8 cellular contexts compared by ENCODE assay signal in genomic region chr17:44556114-44556853, GRCh38. TPM values are rescaled to one million over a fixed set of nuclear protein-coding genes. Genes with fewer than 3 reads are reported as not detected.
DNase-seq lines count a peak whose midpoint lies in the region; ATAC-seq and TF ChIP-seq lines count a peak whose summit lies in the region.

No MANE protein-coding gene starts in this region.

- H3K79me2 ChIP-seq in HCT116 (ENCODE audit: insufficient read depth, low read length) (no peaks in the 10 kb centered on the region), OCI-LY3 (ENCODE audit: low read length) (peaks cover 11% of the 10 kb centered on the region), mammary epithelial cell (ENCODE audit: insufficient read depth, low read length) (no peaks in the 10 kb centered on the region)

- peaks cover 3% of the 10 kb centered on the region for H3K27me3 ChIP-seq in CD8-positive, alpha-beta T cell (ENCODE audit: insufficient read depth, low read length)
- H3K27me3 ChIP-seq in HCT116 (ENCODE audit: insufficient read depth, low read length) (no peaks in the 10 kb centered on the region), OCI-LY3 (ENCODE audit: low read depth, low read length) (no peaks in the 10 kb centered on the region), mammary epithelial cell (ENCODE audit: insufficient read depth, low read length) (no peaks in the 10 kb centered on the region), skeletal muscle satellite cell (ENCODE audit: control insufficient read depth, insufficient read depth, low read length) (no peaks in the 10 kb centered on the region)

- intact Hi-C loops in CD8-positive, alpha-beta T cell (cut with DNase I, micrococcal nuclease), result no loop called here
- intact Hi-C loops in HCT116 (cut with micrococcal nuclease), result no loop called here
- intact Hi-C loops in mammary epithelial cell (cut with micrococcal nuclease), result loop anchor here (2.0 kb wide), 1 partner anchor 21 kb away; no protein-coding TSS in a partner anchor

- H4K20me1 ChIP-seq in HCT116 (ENCODE audit: insufficient read depth) (no peaks in the 10 kb centered on the region), OCI-LY3 (ENCODE audit: insufficient read depth, low read length) (no peaks in the 10 kb centered on the region), mammary epithelial cell (ENCODE audit: insufficient read depth, low read length) (no peaks in the 10 kb centered on the region)

- CTCF ChIA-PET in CD8-positive, alpha-beta T cell (lab: Charles Lee), result interaction anchor here (0.8 to 1.1 kb wide), 2 partner anchors 13 to 22 kb away, joined by 3 read pairs; no protein-coding TSS in a partner anchor
- CTCF ChIA-PET in HCT116 (lab: Charles Lee) (interaction anchor here (0.6 to 1.2 kb wide), 5 partner anchors 10 to 469 kb away, joined by 3 to 5 read pairs (median 3); no protein-coding TSS in a partner anchor), mammary epithelial cell (lab: Charles Lee; ENCODE audit: low non-redundant PET) (interaction anchor here (0.7 kb wide), 2 partner anchors 15 to 37 kb away, joined by 3 to 4 read pairs; no protein-coding TSS in a partner anchor)

- dilution Hi-C loops in mammary epithelial cell (cut with HindIII; ENCODE audit: low sequenced_read_pairs), result no loop called here

- H3K9me3 ChIP-seq in CD8-positive, alpha-beta T cell (ENCODE audit: low read length), result no peaks in the 10 kb centered on the region
- H3K9me3 ChIP-seq in HCT116 (ENCODE audit: control insufficient read depth in 1 of 2, insufficient read depth in 1 of 2, low read depth in 1 of 2, low read length in 2 of 2) (no peaks in the 10 kb centered on the region), OCI-LY3 (ENCODE audit: insufficient read depth, low read length) (no peaks in the 10 kb centered on the region), mammary epithelial cell (replicated peaks; ENCODE audit: insufficient read depth, low read length) (no peaks in the 10 kb centered on the region), skeletal muscle satellite cell (replicated peaks; ENCODE audit: low read length) (no peaks in the 10 kb centered on the region)

- H3K4me1 Mint-ChIP-seq in CD8-positive, alpha-beta T cell (ENCODE audit: low read depth), result peaks cover 25% of the 10 kb centered on the region
- peaks cover 16 to 35% of the 10 kb centered on the region in 2 donors for H3K4me1 Mint-ChIP-seq in immature natural killer cell

- peak overlapping the region; percentile 59 for H3K4me3 ChIP-seq in CD8-positive, alpha-beta T cell (ENCODE audit: low read depth, low read length)
- H3K4me3 ChIP-seq in HCT116 (replicated peaks in 1 of 2; ENCODE audit: low read depth in 1 of 2, low read length in 2 of 2) (peak overlapping the region; percentile 68 to 71), OCI-LY3 (ENCODE audit: low read length) (peak overlapping the region; percentile 86), mammary epithelial cell (replicated peaks in 1 of 3; ENCODE audit: insufficient read depth in 1 of 3, low read depth in 2 of 3, low read length in 3 of 3) (peak overlapping the region; percentile 62 to 99 (median 67)), skeletal muscle satellite cell (ENCODE audit: low read length) (peak overlapping the region; percentile 77)

- peaks cover 52% of the 10 kb centered on the region for H3K27me3 Mint-ChIP-seq in CD8-positive, alpha-beta T cell (ENCODE audit: low read depth)
- peaks cover 5 to 28% (median 9%) of the 10 kb centered on the region in 3 donors for H3K27me3 Mint-ChIP-seq in immature natural killer cell (ENCODE audit: low read depth in 3 of 3)

- WGBS in mammary epithelial cell (ENCODE audit: low coverage, missing lambda C conversion rate), result 3% methylated on average over 24 of the region's 28 CpGs

- peak overlapping the region; percentile 89 for H3K4me3 Mint-ChIP-seq in CD8-positive, alpha-beta T cell
- peak overlapping the region; percentile 87 to 96 (median 94) for H3K4me3 Mint-ChIP-seq in immature natural killer cell

- H3K9me3 Mint-ChIP-seq in CD8-positive, alpha-beta T cell, result no peaks in the 10 kb centered on the region
- H3K9me3 Mint-ChIP-seq in immature natural killer cell, result no peaks in the 10 kb centered on the region

- H3K4me1 ChIP-seq in CD8-positive, alpha-beta T cell (ENCODE audit: insufficient read depth, low read length), result peaks cover 11% of the 10 kb centered on the region
- H3K4me1 ChIP-seq in HCT116 (ENCODE audit: control insufficient read depth in 1 of 2, insufficient read depth in 2 of 2, low read length in 2 of 2), result peaks cover 3 to 14% of the 10 kb centered on the region in 2 experiments; a peak in 3 of 4 replicates
- peaks cover 8% of the 10 kb centered on the region for H3K4me1 ChIP-seq in OCI-LY3 (ENCODE audit: low read length)
- peaks cover 14% of the 10 kb centered on the region for H3K4me1 ChIP-seq in mammary epithelial cell (ENCODE audit: insufficient read depth, low read length)
- H3K4me1 ChIP-seq in skeletal muscle satellite cell (ENCODE audit: control insufficient read depth, insufficient read depth, low read length), result peaks cover 39% of the 10 kb centered on the region

- TF ChIP-seq RAD21 in HCT116 (IDR thresholded peaks at IDR 0.05; ENCODE audit: low read depth), result no peak

- no peak for TF ChIP-seq CTCF in CD8-positive, alpha-beta T cell (IDR thresholded peaks at IDR 0.05)
- no peak for TF ChIP-seq CTCF in HCT116 (IDR thresholded peaks at IDR 0.05 in 2 of 3, conservative IDR thresholded peaks at IDR 0.05 in 1 of 3; ENCODE audit: borderline replicate concordance in 1 of 3, insufficient read depth in 1 of 3, low read depth in 2 of 3, low read length in 2 of 3)
- no peak for TF ChIP-seq CTCF in OCI-LY3 (IDR thresholded peaks at IDR 0.05; ENCODE audit: low read depth, low read length)
- TF ChIP-seq CTCF in mammary epithelial cell (conservative IDR thresholded peaks at IDR 0.05 in 1 of 2, IDR thresholded peaks at IDR 0.05 in 1 of 2; ENCODE audit: extremely low read depth in 1 of 2, insufficient read depth in 1 of 2, low read depth in 1 of 2, low read length in 2 of 2), result no peak

- TF ChIP-seq POLR2A in HCT116 (IDR thresholded peaks at IDR 0.05; ENCODE audit: borderline replicate concordance, extremely low read depth, insufficient read depth, insufficient read length), result no peak

- ATAC-seq in CD8-positive, alpha-beta T cell, result peak; percentile 29
- peak; percentile 71 for ATAC-seq in HCT116
- ATAC-seq in HG02973 (IDR thresholded peaks at IDR 0.05; ENCODE audit: unreplicated experiment), result no peak

- in situ Hi-C loops in mammary epithelial cell (cut with MboI; ENCODE audit: low sequenced_read_pairs in 2 of 2), result no loop called here

- peak in 4 of 7 experiments; percentile 7 to 49 (median 13) for DNase-seq in CD8-positive, alpha-beta T cell
- DNase-seq in HCT116 (ENCODE audit: low read depth, low spot score), result peak; percentile 19
- DNase-seq in mammary epithelial cell, result peak; percentile 36
- DNase-seq in immature natural killer cell, result peak in 2 of 3 donors; percentile 29 to 38
- DNase-seq in activated CD4-positive, CD25-positive, alpha-beta regulatory T cell (lab: John Stamatoyannopoulos, UW), result no peak

- H2AFZ ChIP-seq in HCT116 (ENCODE audit: low read depth, low read length, poor library complexity, severe bottlenecking) (peak overlapping the region; percentile 94), OCI-LY3 (ENCODE audit: low read depth, low read length) (peak overlapping the region; percentile 66), mammary epithelial cell (ENCODE audit: low read depth, low read length) (peak overlapping the region; percentile 99)

- peak overlapping the region; percentile 10 for H3K27ac Mint-ChIP-seq in CD8-positive, alpha-beta T cell
- peak overlapping the region; percentile 51 to 92 (median 70) for H3K27ac Mint-ChIP-seq in immature natural killer cell

- H3K27ac ChIP-seq in CD8-positive, alpha-beta T cell (ENCODE audit: low read depth, low read length), result no peak overlapping the region
- H3K27ac ChIP-seq in HCT116 (ENCODE audit: low read depth, low read length) (peak overlapping the region; percentile 62), OCI-LY3 (ENCODE audit: low read length) (peak overlapping the region; percentile 95), mammary epithelial cell (ENCODE audit: insufficient read depth, low read depth, low read length) (peak overlapping the region; percentile 61)

- H3K9ac ChIP-seq in HCT116 (ENCODE audit: low read length) (peak overlapping the region; percentile 69), OCI-LY3 (ENCODE audit: low read length) (peak overlapping the region; percentile 98), mammary epithelial cell (ENCODE audit: insufficient read depth, low read length) (peak overlapping the region; percentile 72), skeletal muscle satellite cell (ENCODE audit: low read depth, low read length) (peak overlapping the region; percentile 91)

- no peaks in the 10 kb centered on the region for H3K36me3 Mint-ChIP-seq in CD8-positive, alpha-beta T cell
- H3K36me3 Mint-ChIP-seq in immature natural killer cell, result no peaks in the 10 kb centered on the region

- BruUV-seq in HCT116 (replicated peaks; lab: Mats Ljungman, UMichigan), result TSS peak; percentile 87
- BruUV-seq in mammary epithelial cell (replicated peaks; lab: Mats Ljungman, UMichigan), result no TSS peak

- no peaks in the 10 kb centered on the region for H3K36me3 ChIP-seq in CD8-positive, alpha-beta T cell (ENCODE audit: insufficient read depth, low read length)
- H3K36me3 ChIP-seq in HCT116 (ENCODE audit: control insufficient read depth in 1 of 2, insufficient read depth in 2 of 2, low read length in 2 of 2) (no peaks in the 10 kb centered on the region), OCI-LY3 (replicated peaks; ENCODE audit: low read depth, low read length) (peaks cover 14% of the 10 kb centered on the region), mammary epithelial cell (ENCODE audit: insufficient read depth, low read length) (no peaks in the 10 kb centered on the region), skeletal muscle satellite cell (ENCODE audit: insufficient read depth, low read length) (peaks cover 6% of the 10 kb centered on the region)

- RAD21 ChIA-PET in HCT116 (lab: Charles Lee; ENCODE audit: low non-redundant PET in 1 of 2, low total read pairs in 2 of 2, uncharacterized antibody in 2 of 2, unreplicated experiment in 2 of 2), result no interaction called here

- H3K4me2 ChIP-seq in HCT116 (ENCODE audit: low read length) (peak overlapping the region; percentile 87), OCI-LY3 (ENCODE audit: low read length) (peak overlapping the region; percentile 93), mammary epithelial cell (ENCODE audit: insufficient read depth, low read depth, low read length) (peak overlapping the region; percentile 94), skeletal muscle satellite cell (ENCODE audit: low read length) (peak overlapping the region; percentile 91)

- H3K9me2 ChIP-seq in HCT116 (ENCODE audit: insufficient read depth), result no peaks in the 10 kb centered on the region

- POLR2A ChIA-PET in CD8-positive, alpha-beta T cell (lab: Charles Lee), result interaction anchor here (0.7 kb wide), 1 partner anchor 1557 kb away, joined by 4 read pairs; no protein-coding TSS in a partner anchor
- POLR2A ChIA-PET in HCT116 (lab: Charles Lee), result interaction anchor here (0.7 to 1.8 kb wide), 3 partner anchors 10 to 20 kb away, joined by 4 to 12 read pairs (median 12); no protein-coding TSS in a partner anchor

RNA-seq across cellular contexts. Expression of gene FZD2, which starts 1.0 kb away (rescaled TPM):
- total RNA-seq in CD8-positive, alpha-beta T cell, result not detected
- total RNA-seq in HCT116 (2021; ENCODE audit: unreplicated experiment) (12.8 TPM), mammary epithelial cell (1 to 10 TPM; 1.8 to 4.5 TPM)
- polyA plus RNA-seq in HCT116 (2012), result 15.0 and 15.5 TPM in 2 replicates
- polyA plus RNA-seq in mammary epithelial cell (4.5 TPM), immature natural killer cell (1 to 10 TPM in 1 of 3 donors, under 1 TPM in 2; 0.56 to 3.3 (median 0.97) TPM)
- polyA minus RNA-seq in mammary epithelial cell, result 1.1 TPM
- 1.3 and 3.9 TPM in 2 replicates for total RNA-seq in skeletal muscle satellite cell (2012; rRNA removed)

RNA-seq across cellular contexts. Expression of gene GPATCH8, which starts 53.1 kb away (rescaled TPM):
- 10 to 100 TPM; 73.8 to 75.2 TPM for total RNA-seq in CD8-positive, alpha-beta T cell
- total RNA-seq in HCT116 (2021; ENCODE audit: unreplicated experiment), result 28.7 TPM
- polyA plus RNA-seq in HCT116 (2012), result 13.0 and 13.5 TPM in 2 replicates
- 10 to 100 TPM; 27.0 to 37.4 TPM for total RNA-seq in mammary epithelial cell
- polyA plus RNA-seq in mammary epithelial cell, result 10.5 TPM
- 12.7 TPM for polyA minus RNA-seq in mammary epithelial cell
- 100 to 1,000 TPM in 1 of 3 donors, 10 to 100 TPM in 2; 15.5 to 101 (median 22.1) TPM for polyA plus RNA-seq in immature natural killer cell
- total RNA-seq in skeletal muscle satellite cell (2012; rRNA removed), result 15.1 and 15.7 TPM in 2 replicates

Comparison
In these comparisons a context has a peak if more than half of its experiments do, and no peak if none do; other contexts are left out.
1. DNase-seq: peak in CD8-positive, alpha-beta T cell (4 of 7), HCT116 (single experiment), mammary epithelial cell (single experiment) and immature natural killer cell (2 of 3); none in activated CD4-positive, CD25-positive, alpha-beta regulatory T cell (0 of 4).
2. Peak in every context shown above with its lines, with median percentiles within 50 percentile points of each other: H3K4me3 ChIP-seq, H2AFZ ChIP-seq, H3K4me2 ChIP-seq and H3K9ac ChIP-seq.